In genomic region chr1:226940029-226940805, GRCh38 we compare ENCODE assay signal across 1 cellular context.
TF ChIP-seq lines count a peak whose summit lies in the region.

Gene COQ8A, plus strand, starts transcription at chr1:226940294. Its CDS starts 21,092 bp downstream, at chr1:226961386.

TF ChIP-seq in K562, 482 proteins besides CTCF, POLR2A, EP300 and RAD21 (continued from another document):
- TF ChIP-seq ATF6 (CRISPR knock-in tag; IDR thresholded peaks at IDR 0.05) (no peak; the same call in 1 of the 2 replicates), PRMT5 (CRISPR knock-in tag; IDR thresholded peaks at IDR 0.05) (no peak), TOE1 (IDR thresholded peaks at IDR 0.05; ENCODE audit: borderline replicate concordance) (no peak), TOE1 (CRISPR knock-in tag; IDR thresholded peaks at IDR 0.05; ENCODE audit: borderline replicate concordance, low read depth) (no peak), POLR3G (IDR thresholded peaks at IDR 0.05; ENCODE audit: extremely low read depth, insufficient read length, insufficient replicate concordance) (no peak), SMARCC2 (IDR thresholded peaks at IDR 0.05; ENCODE audit: low read depth) (0 out of 2 replicates have a peak, but pooled peaks have one; percentile 31), SLC30A9 (CRISPR knock-in tag; IDR thresholded peaks at IDR 0.05) (no peak), NUFIP1 (IDR thresholded peaks at IDR 0.05; ENCODE audit: partially characterized antibody) (no peak)
